In the genomic region with DNA sequence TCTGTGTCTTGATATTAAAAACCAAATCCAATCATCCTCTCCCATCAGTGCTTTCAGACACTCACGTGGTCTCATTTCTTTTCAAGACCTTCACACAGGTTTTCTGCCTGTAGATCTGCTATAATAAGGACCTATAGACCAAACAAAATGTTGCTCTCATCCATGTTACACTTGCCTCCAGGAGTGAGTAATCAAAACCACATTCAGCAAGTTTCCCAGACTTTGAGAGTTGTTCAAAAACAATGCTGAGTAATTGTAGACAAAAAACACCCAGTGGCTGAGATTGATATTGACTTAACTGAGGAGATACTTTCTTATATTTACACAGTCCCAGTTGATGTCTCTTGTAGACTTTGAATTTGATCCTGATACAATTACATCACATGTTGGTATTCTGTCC, we compare ENCODE assay signal across 15 cellular contexts.
DNase-seq lines count a peak whose midpoint lies in the region; ATAC-seq and TF ChIP-seq lines count a peak whose summit lies in the region.
"Had no signal": no experiment of that assay in that cellular context is flagged by ENCODE, and none has a peak within 500 bp of the region (broad histone marks: within the 10 kb centered on the region; RNA-seq: fewer than 3 reads in every experiment).

No MANE protein-coding gene starts in this region.

- no peak for TF ChIP-seq EP300 in transverse colon (IDR thresholded peaks at IDR 0.05; ENCODE audit: low read depth)

- H4K20me1 ChIP-seq in GM23248 (ENCODE audit: insufficient read depth) = no peaks in the 10 kb centered on the region

- H3K4me1 ChIP-seq in transverse colon (no peaks in the 10 kb centered on the region), GM23248 (ENCODE audit: insufficient read depth) (no peaks in the 10 kb centered on the region)
- H3K4me1 ChIP-seq: SJSA1 had no signal

- no peaks in the 10 kb centered on the region for H3F3A ChIP-seq in GM23248 (ENCODE audit: insufficient read depth)

- no peak for TF ChIP-seq CTCF in brain microvascular endothelial cell (IDR thresholded peaks at IDR 0.05; ENCODE audit: low read depth, low read length, missing control alignments)
- no peak for TF ChIP-seq CTCF in transverse colon (IDR thresholded peaks at IDR 0.05)

- H3K36me3 ChIP-seq in brain microvascular endothelial cell (replicated peaks) = no peaks in the 10 kb centered on the region
- H3K36me3 ChIP-seq in transverse colon = no peaks in the 10 kb centered on the region
- no peaks in the 10 kb centered on the region for H3K36me3 ChIP-seq in GM23248 (ENCODE audit: low read depth)
- H3K36me3 ChIP-seq: SJSA1 had no signal

- TF ChIP-seq POLR2A in transverse colon (IDR thresholded peaks at IDR 0.05) = no peak

- no peaks in the 10 kb centered on the region for H3K9me3 ChIP-seq in transverse colon
- H3K9me3 ChIP-seq in GM23248 (ENCODE audit: low read depth) = no peaks in the 10 kb centered on the region
- H3K9me3 ChIP-seq: SJSA1 had no signal

- no peak overlapping the region for H3K9ac ChIP-seq in GM23248

- in situ Hi-C loops in brain microvascular endothelial cell (cut with HindIII; ENCODE audit: low pct_ligation_motif_present, low sequenced_read_pairs) (no loop called here), transverse colon (cut with MboI; ENCODE audit: low pct_ligation_motif_present in 1 of 4, low pct_unique_long_range_greater_than_20kb in 1 of 4, low sequenced_read_pairs in 3 of 4) (no loop called here), GM23248 (cut with MboI) (no loop called here)

- H3K27ac ChIP-seq in brain microvascular endothelial cell (no peak overlapping the region), transverse colon (no peak overlapping the region), GM23248 (no peak overlapping the region)
- H3K27ac ChIP-seq: RWPE1, SJSA1 had no signal

- DNase-seq in H4 (ENCODE audit: low spot score) (peak; percentile 17), RKO (ENCODE audit: low spot score) (peak; percentile 19), brain microvascular endothelial cell (peak; percentile 80), non-pigmented ciliary epithelial cell (ENCODE audit: low read depth) (peak; percentile 38), transverse colon (no peak), GM23248 (no peak)
- DNase-seq: CD4-positive, alpha-beta T cell; H9; KG1; NCI-H1092 treated with DMSO at 0.1 percent for 48 hours; NCI-H187; NCI-H446 treated with DMSO at 0.1 percent for 48 hours had no signal

- no peaks in the 10 kb centered on the region for H3K9me2 ChIP-seq in GM23248 (ENCODE audit: insufficient read depth)

- H3K4me2 ChIP-seq in GM23248 (ENCODE audit: unreplicated experiment) = no peak overlapping the region

- no peak overlapping the region for H3K4me3 ChIP-seq in brain microvascular endothelial cell (ENCODE audit: low read depth, low read length)
- H3K4me3 ChIP-seq in transverse colon = no peak overlapping the region
- H3K4me3 ChIP-seq in GM23248 = no peak overlapping the region
- H3K4me3 ChIP-seq: SJSA1 had no signal

- no peak overlapping the region for H2AFZ ChIP-seq in GM23248

- intact Hi-C loops in transverse colon (cut with DNase I; ENCODE audit: low total_unique reads) = no loop called here

- ATAC-seq in GM19455 (IDR thresholded peaks at IDR 0.05; ENCODE audit: unreplicated experiment) = no peak

- no peaks in the 10 kb centered on the region for H3K27me3 ChIP-seq in brain microvascular endothelial cell (replicated peaks)
- H3K27me3 ChIP-seq in transverse colon = no peaks in the 10 kb centered on the region
- no peaks in the 10 kb centered on the region for H3K27me3 ChIP-seq in GM23248 (replicated peaks; ENCODE audit: insufficient read depth)
- H3K27me3 ChIP-seq: SJSA1 had no signal

- 68 to 80% methylated on average over 1 of the region's 1 CpG for WGBS in transverse colon (ENCODE audit: low coverage in 1 of 2), 2 donors
- 11 to 12% methylated on average over 1 of the region's 1 CpG for WGBS in GM23248 (ENCODE audit: low coverage in 1 of 2, low lambda C conversion rate in 2 of 2, missing lambda C conversion rate in 2 of 2), 2 experiments

- H3K79me2 ChIP-seq in GM23248 (ENCODE audit: insufficient read depth) = no peaks in the 10 kb centered on the region

Comparison
In these comparisons a context has a peak if more than half of its experiments do, and no peak if none do; other contexts are left out.
1. DNase-seq: peak in H4 (single experiment), RKO (single experiment), brain microvascular endothelial cell (single experiment) and non-pigmented ciliary epithelial cell (single experiment); none in transverse colon (single experiment) and GM23248 (single experiment).